ENCODE assay signal across 23 cellular contexts in the genomic region with DNA sequence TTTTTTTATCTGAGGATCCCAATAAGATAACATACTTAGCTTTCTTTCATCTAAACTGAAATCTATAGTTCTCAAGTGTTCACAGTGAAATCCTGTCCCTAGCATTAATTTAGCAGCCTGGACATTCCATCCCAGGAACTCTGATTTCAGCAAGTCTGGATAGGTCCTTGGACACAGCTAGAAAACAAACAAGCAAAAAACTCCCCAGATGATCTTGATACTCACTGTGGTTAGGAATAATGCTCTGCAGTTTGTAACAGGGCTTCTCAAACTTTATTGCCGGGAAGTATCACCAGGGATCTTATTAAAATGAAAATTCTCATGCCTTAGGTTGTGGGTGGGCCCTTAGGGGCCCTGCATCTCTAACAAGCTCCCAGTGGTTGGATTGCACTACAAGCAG.
"Had no signal": no experiment of that assay in that cellular context is flagged by ENCODE, and none has a peak within 500 bp of the region (broad histone marks: within the 10 kb centered on the region; RNA-seq: fewer than 3 reads in every experiment).

No MANE protein-coding gene starts in this region.

- H3K9me3 ChIP-seq: pancreas, right lobe of liver had no signal

- H3K27ac Mint-ChIP-seq: dendritic cell treated with granulocyte-macrophage colony-stimulating factor and Interleukin-4, amounts not matched to agents 40 ng/mL and 50 ng/mL, for 4 days; natural killer cell treated with Interleukin-12 subunit alpha and Interleukin-12 subunit beta and Interleukin-15 and Interleukin-18, amount 100 ng/mL, for 72 hours had no signal

- H3K4me3 Mint-ChIP-seq: dendritic cell treated with granulocyte-macrophage colony-stimulating factor and Interleukin-4, amounts not matched to agents 40 ng/mL and 50 ng/mL, for 4 days; effector memory CD8-positive, alpha-beta T cell; natural killer cell treated with Interleukin-12 subunit alpha and Interleukin-12 subunit beta and Interleukin-15 and Interleukin-18, amount 100 ng/mL, for 72 hours had no signal

- H3K36me3 Mint-ChIP-seq: natural killer cell treated with Interleukin-12 subunit alpha and Interleukin-12 subunit beta and Interleukin-15 and Interleukin-18, amount 100 ng/mL, for 72 hours had no signal

- H3K36me3 ChIP-seq: esophagus squamous epithelium, pancreas, right lobe of liver, stomach, thoracic aorta, transverse colon had no signal

- H3K27ac ChIP-seq: esophagus squamous epithelium, pancreas, psoas muscle, right lobe of liver, skin epidermis, stomach, thoracic aorta, transverse colon had no signal

- H3K9me3 Mint-ChIP-seq: effector memory CD8-positive, alpha-beta T cell; natural killer cell treated with Interleukin-12 subunit alpha and Interleukin-12 subunit beta and Interleukin-15 and Interleukin-18, amount 100 ng/mL, for 72 hours had no signal

- ATAC-seq: effector memory CD8-positive, alpha-beta T cell; left colon; left ventricle myocardium superior; natural killer cell treated with Interleukin-12 subunit alpha and Interleukin-12 subunit beta and Interleukin-15 and Interleukin-18, amount 100 ng/mL, for 72 hours; pancreas; psoas muscle; right lobe of liver had no signal

- H3K27me3 ChIP-seq: esophagus squamous epithelium, pancreas, right lobe of liver, stomach, transverse colon had no signal

- H3K27me3 Mint-ChIP-seq: dendritic cell treated with granulocyte-macrophage colony-stimulating factor and Interleukin-4, amounts not matched to agents 40 ng/mL and 50 ng/mL, for 4 days; effector memory CD8-positive, alpha-beta T cell; natural killer cell treated with Interleukin-12 subunit alpha and Interleukin-12 subunit beta and Interleukin-15 and Interleukin-18, amount 100 ng/mL, for 72 hours had no signal

- DNase-seq: effector memory CD8-positive, alpha-beta T cell; esophagus squamous epithelium; foreskin melanocyte; head of caudate nucleus; hippocampal formation; left colon; left ventricle myocardium superior; occipital lobe; pancreas; psoas muscle; retina; right lobe of liver; stimulated activated CD4-positive, alpha-beta T cell treated with anti-CD3 and anti-CD28 coated beads, Interleukin-2, amount 100 ng/mL, for 24 hours; stimulated activated CD4-positive, alpha-beta T cell treated with anti-CD3 and anti-CD28 coated beads, Interleukin-4, amount 100 ng/mL, for 4 hours; stimulated activated naive CD4-positive, alpha-beta T cell; stomach; substantia nigra; transverse colon had no signal

- H3K4me3 ChIP-seq: esophagus squamous epithelium, lung, pancreas, psoas muscle, right lobe of liver, skin epidermis, stomach, thoracic aorta, transverse colon had no signal

- H3K4me1 ChIP-seq: pancreas, psoas muscle, right lobe of liver, stomach had no signal
